Comparison of ENCODE assay signal across 8 cellular contexts in genomic region chr6:72622094-72622540, GRCh38. TPM values are rescaled to one million over a fixed set of nuclear protein-coding genes. Genes with fewer than 3 reads are reported as not detected.
DNase-seq lines count a peak whose midpoint lies in the region; ATAC-seq and TF ChIP-seq lines count a peak whose summit lies in the region.

No MANE protein-coding gene starts in this region.

- peaks cover 5% of the 10 kb centered on the region for H3K27me3 Mint-ChIP-seq in activated T-helper 1 cell treated with anti-CD3 and anti-CD28 coated beads, Interleukin-12 subunit alpha, Interleukin-12 subunit beta, Interleukin-2, Interleukin-4 antibody, amounts not matched to agents 30 ng/mL and 10 ng/mL and 1 ng/mL, durations not matched to agents 14 hours and 24 hours and 36 hours (ENCODE audit: insufficient read depth)
- no peaks in the 10 kb centered on the region for H3K27me3 Mint-ChIP-seq in osteocyte (ENCODE audit: unreplicated experiment)

- H3K27ac Mint-ChIP-seq in activated T-helper 1 cell treated with anti-CD3 and anti-CD28 coated beads, Interleukin-12 subunit alpha, Interleukin-12 subunit beta, Interleukin-2, Interleukin-4 antibody, amounts not matched to agents 30 ng/mL and 10 ng/mL and 1 ng/mL, durations not matched to agents 14 hours and 24 hours and 36 hours: no peak overlapping the region
- H3K27ac Mint-ChIP-seq in osteocyte (ENCODE audit: unreplicated experiment): no peak overlapping the region

- ATAC-seq in GM18520 (IDR thresholded peaks at IDR 0.05; ENCODE audit: unreplicated experiment) (peak; percentile 20), HG03139 (IDR thresholded peaks at IDR 0.05; ENCODE audit: unreplicated experiment) (peak; percentile 24)

- H3K4me1 ChIP-seq in A673 (ENCODE audit: insufficient read depth, low read length, poor library complexity, severe bottlenecking) (peaks cover 30% of the 10 kb centered on the region), vagina (peaks cover 37% of the 10 kb centered on the region)

- DNase-seq in A673 (ENCODE audit: low spot score) (peak; percentile 80), NOMO-1 treated with dmso at 0.1 percent for 144 hours (lab: John Stamatoyannopoulos, UW; ENCODE audit: unreplicated experiment) (peak; percentile 40), foreskin fibroblast (peak; percentile 29 to 72), osteocyte (ENCODE audit: extremely low spot score, unreplicated experiment) (peak; percentile 88), vagina (ENCODE audit: extremely low spot score in 2 of 2) (no peak)
- DNase-seq in activated T-helper 1 cell treated with anti-CD3 and anti-CD28 coated beads, Interleukin-12 subunit alpha, Interleukin-12 subunit beta, Interleukin-2, Interleukin-4 antibody, amounts not matched to agents 30 ng/mL and 10 ng/mL and 1 ng/mL, durations not matched to agents 14 hours and 24 hours and 36 hours (ENCODE audit: low spot score): peak; percentile 31

- TF ChIP-seq CTCF in A673 (conservative IDR thresholded peaks at IDR 0.05; ENCODE audit: low read depth, low read length): no peak; the same call in 1 of the 2 replicates
- TF ChIP-seq CTCF in foreskin fibroblast (IDR thresholded peaks at IDR 0.05; ENCODE audit: low read depth, low read length): no peak
- TF ChIP-seq CTCF in osteocyte (IDR thresholded peaks at IDR 0.05): peak; percentile 55
- no peak for TF ChIP-seq CTCF in vagina (IDR thresholded peaks at IDR 0.05)

- CTCF ChIA-PET in A673 (lab: Charles Lee): no interaction called here

- H3K27ac ChIP-seq in A673 (ENCODE audit: low read depth, low read length, poor library complexity, severe bottlenecking) (peak overlapping the region; percentile 66), vagina (no peak overlapping the region)

- POLR2A ChIA-PET in A673 (lab: Charles Lee; ENCODE audit: low non-redundant PET): interaction anchor here (0.7 kb wide), 1 partner anchor 204 kb away, joined by 4 read pairs; no protein-coding TSS in a partner anchor

- no peak for TF ChIP-seq POLR2A in vagina (IDR thresholded peaks at IDR 0.05)

- H3K4me3 Mint-ChIP-seq in activated T-helper 1 cell treated with anti-CD3 and anti-CD28 coated beads, Interleukin-12 subunit alpha, Interleukin-12 subunit beta, Interleukin-2, Interleukin-4 antibody, amounts not matched to agents 30 ng/mL and 10 ng/mL and 1 ng/mL, durations not matched to agents 14 hours and 24 hours and 36 hours: peak overlapping the region; percentile 96
- peak overlapping the region; percentile 94 for H3K4me3 Mint-ChIP-seq in osteocyte (ENCODE audit: unreplicated experiment)

- H3K36me3 ChIP-seq in A673 (ENCODE audit: insufficient read depth, low read length, poor library complexity, severe bottlenecking) (no peaks in the 10 kb centered on the region), vagina (no peaks in the 10 kb centered on the region)

- peaks cover 10% of the 10 kb centered on the region for H3K36me3 Mint-ChIP-seq in activated T-helper 1 cell treated with anti-CD3 and anti-CD28 coated beads, Interleukin-12 subunit alpha, Interleukin-12 subunit beta, Interleukin-2, Interleukin-4 antibody, amounts not matched to agents 30 ng/mL and 10 ng/mL and 1 ng/mL, durations not matched to agents 14 hours and 24 hours and 36 hours (ENCODE audit: low read depth)
- no peaks in the 10 kb centered on the region for H3K36me3 Mint-ChIP-seq in osteocyte (ENCODE audit: unreplicated experiment)

- peaks cover 60% of the 10 kb centered on the region for H3K4me1 Mint-ChIP-seq in activated T-helper 1 cell treated with anti-CD3 and anti-CD28 coated beads, Interleukin-12 subunit alpha, Interleukin-12 subunit beta, Interleukin-2, Interleukin-4 antibody, amounts not matched to agents 30 ng/mL and 10 ng/mL and 1 ng/mL, durations not matched to agents 14 hours and 24 hours and 36 hours (ENCODE audit: low read depth)
- peaks cover 28% of the 10 kb centered on the region for H3K4me1 Mint-ChIP-seq in osteocyte (ENCODE audit: unreplicated experiment)

- BruUV-seq in A673 (replicated peaks; lab: Mats Ljungman, UMichigan): no TSS peak

- intact Hi-C loops in A673 (cut with micrococcal nuclease; ENCODE audit: unreplicated experiment): loop anchor here (5.0 to 10.0 kb wide), 3 partner anchors 205 to 330 kb away; no protein-coding TSS in a partner anchor
- intact Hi-C loops in activated T-helper 1 cell treated with anti-CD3 and anti-CD28 coated beads, Interleukin-12 subunit alpha, Interleukin-12 subunit beta, Interleukin-2, Interleukin-4 antibody, amounts not matched to agents 30 ng/mL and 10 ng/mL and 1 ng/mL, durations not matched to agents 14 hours and 24 hours and 36 hours (cut with micrococcal nuclease): loop anchor here (2.0 to 10.0 kb wide), 5 partner anchors 205 to 1105 kb away; no protein-coding TSS in a partner anchor
- intact Hi-C loops in vagina (cut with DNase I): no loop called here

- no peaks in the 10 kb centered on the region for H3K27me3 ChIP-seq in A673 (replicated peaks; ENCODE audit: insufficient read depth, low read depth, low read length, poor library complexity)
- H3K27me3 ChIP-seq in vagina: no peaks in the 10 kb centered on the region

- H3K9me3 Mint-ChIP-seq in activated T-helper 1 cell treated with anti-CD3 and anti-CD28 coated beads, Interleukin-12 subunit alpha, Interleukin-12 subunit beta, Interleukin-2, Interleukin-4 antibody, amounts not matched to agents 30 ng/mL and 10 ng/mL and 1 ng/mL, durations not matched to agents 14 hours and 24 hours and 36 hours: no peaks in the 10 kb centered on the region
- no peaks in the 10 kb centered on the region for H3K9me3 Mint-ChIP-seq in osteocyte (ENCODE audit: unreplicated experiment)

- H3K4me3 ChIP-seq in A673 (ENCODE audit: low read depth, low read length, poor library complexity, severe bottlenecking) (peak overlapping the region; percentile 73), foreskin fibroblast (ENCODE audit: low read depth in 1 of 2, low read length in 2 of 2) (peak overlapping the region; percentile 72 to 74), vagina (peak overlapping the region; percentile 52 to 58)

- no peaks in the 10 kb centered on the region for H3K9me3 ChIP-seq in A673 (ENCODE audit: low read depth, low read length, poor library complexity, severe bottlenecking)
- no peaks in the 10 kb centered on the region for H3K9me3 ChIP-seq in vagina

RNA-seq across cellular contexts. Expression of gene KCNQ5, which starts 0.3 kb away (rescaled TPM):
- total RNA-seq in A673 (2021) (17.8 and 18.6 TPM in 2 replicates), osteocyte (5.5 and 7.2 TPM in 2 replicates), vagina (3.9 TPM)
- total RNA-seq in activated T-helper 1 cell treated with anti-CD3 and anti-CD28 coated beads, Interleukin-12 subunit alpha, Interleukin-12 subunit beta, Interleukin-2, Interleukin-4 antibody, amounts not matched to agents 30 ng/mL and 10 ng/mL and 1 ng/mL, durations not matched to agents 14 hours and 24 hours and 36 hours: 11.2 and 12.6 TPM in 2 replicates

Comparison
In these comparisons a context has a peak if more than half of its experiments do, and no peak if none do; other contexts are left out.
1. DNase-seq: peak in A673 (single experiment), NOMO-1 treated with dmso at 0.1 percent for 144 hours (single experiment), activated T-helper 1 cell treated with anti-CD3 and anti-CD28 coated beads, Interleukin-12 subunit alpha, Interleukin-12 subunit beta, Interleukin-2, Interleukin-4 antibody, amounts not matched to agents 30 ng/mL and 10 ng/mL and 1 ng/mL, durations not matched to agents 14 hours and 24 hours and 36 hours (single experiment), foreskin fibroblast (2 of 2) and osteocyte (single experiment); none in vagina (0 of 2).
2. Peak in every context shown above with its lines, with median percentiles within 50 percentile points of each other: H3K4me3 ChIP-seq.